In the genomic region with DNA sequence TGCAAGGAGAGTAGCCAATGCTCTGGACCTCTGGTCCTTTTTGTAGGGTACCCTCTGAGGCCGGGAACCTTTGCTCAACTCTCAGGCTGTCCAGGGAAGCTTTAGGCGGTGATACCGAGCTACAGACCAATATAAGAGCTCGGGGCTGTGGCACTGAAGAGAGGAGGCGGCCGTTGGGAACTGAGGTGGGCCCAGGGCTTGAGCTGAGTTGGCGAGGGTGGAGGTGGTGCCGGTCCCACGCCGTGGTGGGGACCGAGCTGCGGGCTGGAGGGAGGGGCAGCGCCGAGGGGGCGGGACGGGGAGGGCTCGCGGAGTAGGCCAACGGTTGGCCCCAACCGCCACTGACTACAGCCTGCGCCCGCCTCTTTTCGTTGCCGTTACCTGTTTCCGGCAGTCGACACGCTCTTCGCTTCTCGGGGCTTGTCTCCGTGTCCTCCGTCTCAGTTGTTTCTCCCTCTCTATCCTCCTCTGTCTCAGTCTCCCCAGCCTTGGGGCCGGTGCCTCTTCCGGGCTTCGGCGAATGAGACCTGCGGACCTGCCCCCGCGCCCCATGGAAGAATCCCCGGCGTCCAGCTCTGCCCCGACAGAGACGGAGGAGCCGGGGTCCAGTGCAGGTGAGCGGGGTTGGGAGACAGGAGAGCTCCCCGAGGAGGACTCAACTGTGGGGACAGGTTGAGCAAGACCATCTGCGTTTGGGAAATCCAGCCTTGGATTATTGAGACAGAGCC, we compare ENCODE assay signal across 8 cellular contexts. TPM values are rescaled to one million over a fixed set of nuclear protein-coding genes. Genes with fewer than 3 reads are reported as not detected.
DNase-seq lines count a peak whose midpoint lies in the region; ATAC-seq and TF ChIP-seq lines count a peak whose summit lies in the region.

A gene with protein sequence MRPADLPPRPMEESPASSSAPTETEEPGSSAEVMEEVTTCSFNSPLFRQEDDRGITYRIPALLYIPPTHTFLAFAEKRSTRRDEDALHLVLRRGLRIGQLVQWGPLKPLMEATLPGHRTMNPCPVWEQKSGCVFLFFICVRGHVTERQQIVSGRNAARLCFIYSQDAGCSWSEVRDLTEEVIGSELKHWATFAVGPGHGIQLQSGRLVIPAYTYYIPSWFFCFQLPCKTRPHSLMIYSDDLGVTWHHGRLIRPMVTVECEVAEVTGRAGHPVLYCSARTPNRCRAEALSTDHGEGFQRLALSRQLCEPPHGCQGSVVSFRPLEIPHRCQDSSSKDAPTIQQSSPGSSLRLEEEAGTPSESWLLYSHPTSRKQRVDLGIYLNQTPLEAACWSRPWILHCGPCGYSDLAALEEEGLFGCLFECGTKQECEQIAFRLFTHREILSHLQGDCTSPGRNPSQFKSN (plus strand): TSS at position 393 of the 728 bp plus-strand sequence. CDS start 128 bp downstream, at position 521.

- no peaks in the 10 kb centered on the region for H3K4me1 ChIP-seq in IMR-90 (ENCODE audit: control insufficient read depth, insufficient read depth, low read length)
- H3K4me1 ChIP-seq in esophagus (ENCODE audit: control insufficient read depth in 2 of 2, insufficient read depth in 2 of 2, low read length in 1 of 2): peaks cover 0 to 2% of the 10 kb centered on the region in 2 donors
- no peaks in the 10 kb centered on the region for H3K4me1 ChIP-seq in muscle layer of colon (ENCODE audit: insufficient read depth, low read length)

- CTCF ChIA-PET in IMR-90 (lab: Yijun Ruan, JAX): interaction anchor here (0.6 to 0.7 kb wide), 2 partner anchors 25 to 152 kb away, joined by 3 read pairs; no protein-coding TSS in a partner anchor

- no peaks in the 10 kb centered on the region for H3K9me3 ChIP-seq in IMR-90 (ENCODE audit: control insufficient read depth, insufficient read depth, low read length)
- H3K9me3 ChIP-seq in esophagus (ENCODE audit: control insufficient read depth in 2 of 2, insufficient read depth in 1 of 2, low read depth in 1 of 2, low read length in 1 of 2): no peaks in the 10 kb centered on the region
- no peaks in the 10 kb centered on the region for H3K9me3 ChIP-seq in muscle layer of colon (ENCODE audit: low read length)

- peak within 1 kb of the TSS; percentile 83 for H3K23ac ChIP-seq in IMR-90 (ENCODE audit: low read depth, low read length)

- dilution Hi-C loops in IMR-90 (cut with HindIII; ENCODE audit: low sequenced_read_pairs, unreplicated experiment): no loop called here

- H3K79me1 ChIP-seq in IMR-90 (ENCODE audit: low read depth in 1 of 2, low read length in 2 of 2): peaks cover 10 to 19% of the 10 kb centered on the region in 2 experiments

- H4K91ac ChIP-seq in IMR-90 (ENCODE audit: insufficient read depth, low read depth, low read length): 0 out of 2 replicates have a peak within 1 kb of the TSS, but pooled peaks have one; percentile 6

- peak within 1 kb of the TSS; percentile 7 to 82; a peak in 3 of 4 replicates for H4K8ac ChIP-seq in IMR-90 (ENCODE audit: low read depth in 2 of 2, low read length in 2 of 2)

- TF ChIP-seq CTCF in IMR-90 (conservative IDR thresholded peaks at IDR 0.05; ENCODE audit: low read depth, low read length): no peak

- no peaks in the 10 kb centered on the region for H4K20me1 ChIP-seq in IMR-90 (ENCODE audit: insufficient read depth, low read length)

- TF ChIP-seq POLR2A in IMR-90 (IDR thresholded peaks at IDR 0.05; ENCODE audit: low read depth, low read length): peak; percentile 75

- H3K56ac ChIP-seq in IMR-90 (ENCODE audit: extremely low read depth, insufficient read depth, low read length): peak within 1 kb of the TSS; percentile 42; the same call in 1 of the 2 replicates

- H2BK15ac ChIP-seq in IMR-90 (ENCODE audit: low read depth, low read length): no peak within 1 kb of the TSS; the same call in 2 of the 3 replicates

- H3K9me1 ChIP-seq in IMR-90 (ENCODE audit: insufficient read depth, low read length): 0 out of 2 replicates have a peak, but pooled peaks cover 5% of the 10 kb centered on the region

- ATAC-seq in GM21528 (IDR thresholded peaks at IDR 0.05; ENCODE audit: low FRiP score, unreplicated experiment) (peak; percentile 89), IMR-90 (ENCODE audit: low read depth) (peak; percentile 96)

- H3K4ac ChIP-seq in IMR-90 (ENCODE audit: low read depth, low read length): peak within 1 kb of the TSS; percentile 38

- no peak within 1 kb of the TSS for H2BK20ac ChIP-seq in IMR-90 (ENCODE audit: low read depth, low read length)

- peak; percentile 59 for DNase-seq in DMS114 treated with DMSO at 0.1 percent for 48 hours (lab: John Stamatoyannopoulos, UW; ENCODE audit: unreplicated experiment)
- DNase-seq in IMR-90: peak; percentile 69
- DNase-seq in OCI-M1 (lab: John Stamatoyannopoulos, UW): peak; percentile 99
- DNase-seq in activated T-cell treated with anti-CD3 and anti-CD28 coated beads for 4 hours: peak; percentile 71
- peak; percentile 69 for DNase-seq in stimulated activated CD8-positive, alpha-beta memory T cell treated with anti-CD3 and anti-CD28 coated beads, Interleukin-7, amount 100 ng/mL, for 24 hours (ENCODE audit: low read depth)

- H2AK9ac ChIP-seq in IMR-90 (replicated peaks; ENCODE audit: low read depth, low read length, poor library complexity): no peak within 1 kb of the TSS

- in situ Hi-C loops in IMR-90 (cut with MboI; ENCODE audit: low sequenced_read_pairs): no loop called here

- peak within 1 kb of the TSS; percentile 42 for H3K27ac ChIP-seq in IMR-90 (ENCODE audit: insufficient read depth, low read length)
- peak within 1 kb of the TSS; percentile 60 to 72 for H3K27ac ChIP-seq in esophagus (ENCODE audit: low read depth in 2 of 2, low read length in 1 of 2)
- H3K27ac ChIP-seq in muscle layer of colon (ENCODE audit: low read depth, low read length): peak within 1 kb of the TSS; percentile 4

- H4K5ac ChIP-seq in IMR-90 (ENCODE audit: low read depth, low read length): 0 out of 2 replicates have a peak within 1 kb of the TSS, but pooled peaks have one; percentile 59

- 2% methylated on average over 9 of the region's 46 CpGs; no CpG with 5 or more reads in 1 of the 2 experiments for WGBS in IMR-90 (ENCODE audit: extremely low coverage in 2 of 2, insufficient read length in 1 of 2), 2 experiments
- WGBS in esophagus, 2 donors: 0 to 1% methylated on average over 32 to 46 of the region's 46 CpGs

- BruUV-seq in IMR-90 (replicated peaks; lab: Mats Ljungman, UMichigan): no TSS peak

- peak within 1 kb of the TSS; percentile 60 for H3K9ac ChIP-seq in IMR-90 (ENCODE audit: low read depth, low read length)
- peak within 1 kb of the TSS; percentile 90 for H3K9ac ChIP-seq in muscle layer of colon (ENCODE audit: low read length)

- no peaks in the 10 kb centered on the region for H3K27me3 ChIP-seq in IMR-90 (ENCODE audit: control insufficient read depth, insufficient read depth, low read length)
- no peaks in the 10 kb centered on the region for H3K27me3 ChIP-seq in esophagus (ENCODE audit: control insufficient read depth in 1 of 2, insufficient read depth in 2 of 2, low read length in 2 of 2)
- no peaks in the 10 kb centered on the region for H3K27me3 ChIP-seq in muscle layer of colon (ENCODE audit: control insufficient read depth in 1 of 2, insufficient read depth in 2 of 2, low read length in 2 of 2)

- no peak within 1 kb of the TSS for H2BK120ac ChIP-seq in IMR-90 (ENCODE audit: low read depth, low read length)

- intact Hi-C loops in IMR-90 (cut with micrococcal nuclease): loop anchor here (2.0 kb wide), 1 partner anchor 40 kb away; a partner anchor contains a TSS

- POLR2A ChIA-PET in IMR-90 (lab: Charles Lee; ENCODE audit: unreplicated experiment): interaction anchor here (0.7 kb wide), 1 partner anchor 11 kb away, joined by 13 read pairs; no protein-coding TSS in a partner anchor

- H3K4me2 ChIP-seq in IMR-90 (ENCODE audit: low read depth, low read length): peak within 1 kb of the TSS; percentile 85

- peak within 1 kb of the TSS; percentile 22 for H2BK5ac ChIP-seq in IMR-90 (ENCODE audit: low read depth, low read length, poor library complexity, severe bottlenecking)

- H3K18ac ChIP-seq in IMR-90 (ENCODE audit: low read depth, low read length): peak within 1 kb of the TSS; percentile 15; the same call in 1 of the 2 replicates

- no peak within 1 kb of the TSS; the same call in 1 of the 2 replicates for H2AK5ac ChIP-seq in IMR-90 (ENCODE audit: low read depth, low read length)

- H3K4me3 ChIP-seq in IMR-90 (ENCODE audit: insufficient read depth, low read depth, low read length) (peak within 1 kb of the TSS; percentile 87), esophagus (ENCODE audit: low read depth in 1 of 2, low read length in 2 of 2) (peak within 1 kb of the TSS; percentile 63 to 83), muscle layer of colon (ENCODE audit: low read depth in 1 of 2, low read length in 2 of 2) (peak within 1 kb of the TSS; percentile 63 to 90)

- H3K36me3 ChIP-seq in IMR-90 (ENCODE audit: control insufficient read depth, insufficient read depth, low read length) (no peaks in the 10 kb centered on the region), esophagus (ENCODE audit: control insufficient read depth in 2 of 2, insufficient read depth in 2 of 2, low read length in 1 of 2) (no peaks in the 10 kb centered on the region), muscle layer of colon (ENCODE audit: insufficient read depth, low read length) (no peaks in the 10 kb centered on the region)

- peak within 1 kb of the TSS; percentile 40 for H3K14ac ChIP-seq in IMR-90 (replicated peaks; ENCODE audit: low read depth, low read length)

- peak within 1 kb of the TSS; percentile 94 for H2AFZ ChIP-seq in IMR-90 (replicated peaks; ENCODE audit: low read length, poor library complexity)

- TF ChIP-seq RAD21 in IMR-90 (IDR thresholded peaks at IDR 0.05; ENCODE audit: low read length): no peak

TF ChIP-seq in IMR-90, 13 proteins besides CTCF, POLR2A, EP300 and RAD21 (continues in another document):
- TF ChIP-seq MAFK (IDR thresholded peaks at IDR 0.05; ENCODE audit: low read depth, low read length) (no peak), RFX5 (IDR thresholded peaks at IDR 0.05; ENCODE audit: low read depth, low read length) (no peak), SMC3 (IDR thresholded peaks at IDR 0.05; ENCODE audit: low read depth, low read length) (no peak), NFE2L2 (IDR thresholded peaks at IDR 0.05; ENCODE audit: low read depth, low read length) (no peak)
- TF ChIP-seq, protein P1, sequence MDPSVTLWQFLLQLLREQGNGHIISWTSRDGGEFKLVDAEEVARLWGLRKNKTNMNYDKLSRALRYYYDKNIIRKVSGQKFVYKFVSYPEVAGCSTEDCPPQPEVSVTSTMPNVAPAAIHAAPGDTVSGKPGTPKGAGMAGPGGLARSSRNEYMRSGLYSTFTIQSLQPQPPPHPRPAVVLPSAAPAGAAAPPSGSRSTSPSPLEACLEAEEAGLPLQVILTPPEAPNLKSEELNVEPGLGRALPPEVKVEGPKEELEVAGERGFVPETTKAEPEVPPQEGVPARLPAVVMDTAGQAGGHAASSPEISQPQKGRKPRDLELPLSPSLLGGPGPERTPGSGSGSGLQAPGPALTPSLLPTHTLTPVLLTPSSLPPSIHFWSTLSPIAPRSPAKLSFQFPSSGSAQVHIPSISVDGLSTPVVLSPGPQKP (IDR thresholded peaks at IDR 0.05; ENCODE audit: borderline replicate concordance, low read depth, low read length): no peak

RNA-seq across cellular contexts. Expression of the gene that starts here (rescaled TPM):
- total RNA-seq in IMR-90 (2012; rRNA removed): 8.3 and 10.6 TPM in 2 replicates
- polyA plus RNA-seq in IMR-90 (2012; rRNA removed): 5.1 and 5.5 TPM in 2 replicates
- 2.8 and 3.4 TPM in 2 replicates for polyA plus RNA-seq in IMR-90 (2012; cell fraction: cytosol; rRNA removed)
- 18.9 and 19.2 TPM in 2 replicates for polyA plus RNA-seq in IMR-90 (2012; cell fraction: nucleus; rRNA removed; ENCODE audit: low replicate concordance)
- 1 to 10 TPM; 1.2 to 1.5 TPM for polyA plus RNA-seq in esophagus

Comparison
In these comparisons a context has a peak if more than half of its experiments do, and no peak if none do; other contexts are left out.
1. Peak in every context shown above with its lines: DNase-seq, ATAC-seq, H3K4me3 ChIP-seq and H3K27ac ChIP-seq.
2. H3K27ac ChIP-seq: peak in every context shown above with its lines; median percentile 66 in esophagus; 42 in IMR-90; 4 in muscle layer of colon.